12 cellular contexts compared by ENCODE assay signal in the genomic region with DNA sequence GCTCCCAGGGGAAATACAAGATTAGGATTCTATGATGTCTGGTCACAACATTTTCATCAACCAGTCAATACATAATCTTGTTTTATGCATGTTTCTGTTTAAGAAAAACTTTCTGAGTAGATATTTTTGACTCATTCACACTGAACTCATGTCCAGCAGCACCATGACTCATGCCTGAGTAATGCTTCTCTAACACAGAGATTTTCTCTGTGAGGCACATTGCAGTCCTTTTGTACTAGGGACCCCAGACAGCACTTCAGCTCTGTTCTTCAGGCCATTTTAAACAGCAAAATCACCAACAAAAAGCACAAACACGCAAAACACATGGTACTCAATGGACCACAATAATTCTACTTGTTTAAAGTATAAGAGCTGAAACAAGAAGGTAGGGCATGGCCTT.
DNase-seq lines count a peak whose midpoint lies in the region; ATAC-seq and TF ChIP-seq lines count a peak whose summit lies in the region.
"Had no signal": no experiment of that assay in that cellular context is flagged by ENCODE, and none has a peak within 500 bp of the region (broad histone marks: within the 10 kb centered on the region; RNA-seq: fewer than 3 reads in every experiment).

No MANE protein-coding gene starts in this region.

- H2AK5ac ChIP-seq in trophoblast cell (ENCODE audit: low read length), result no peak overlapping the region

- ATAC-seq in HG03159 (IDR thresholded peaks at IDR 0.05; ENCODE audit: unreplicated experiment), result no peak

- H3K23ac ChIP-seq in trophoblast cell (ENCODE audit: low read length), result no peak overlapping the region

- no peaks in the 10 kb centered on the region for H3K9me3 ChIP-seq in trophoblast cell (ENCODE audit: insufficient read depth, low read depth, low read length)
- H3K9me3 ChIP-seq: upper lobe of left lung had no signal

- H3K4me3 ChIP-seq in trophoblast cell (ENCODE audit: low read depth, low read length) (no peak overlapping the region), dorsolateral prefrontal cortex (no peak overlapping the region)
- H3K4me3 ChIP-seq: esophagus muscularis mucosa, upper lobe of left lung had no signal

- H3K4me1 ChIP-seq in trophoblast cell (ENCODE audit: control insufficient read depth in 1 of 2, insufficient read depth in 2 of 2, low read length in 2 of 2), result no peaks in the 10 kb centered on the region
- H3K4me1 ChIP-seq: esophagus muscularis mucosa, upper lobe of left lung had no signal

- no peak overlapping the region for H3K14ac ChIP-seq in trophoblast cell (ENCODE audit: low read length)

- H4K12ac ChIP-seq in trophoblast cell (ENCODE audit: low read depth, low read length), result no peak overlapping the region

- H3K79me1 ChIP-seq in trophoblast cell (ENCODE audit: low read length), result no peaks in the 10 kb centered on the region

- no peak overlapping the region for H4K8ac ChIP-seq in trophoblast cell (ENCODE audit: low read depth, low read length)

- no peak overlapping the region for H3K4me2 ChIP-seq in trophoblast cell (ENCODE audit: low read length)

- no peak overlapping the region for H2AFZ ChIP-seq in trophoblast cell (ENCODE audit: insufficient read depth, low read length, poor library complexity)

- no peaks in the 10 kb centered on the region for H3K27me3 ChIP-seq in trophoblast cell (ENCODE audit: insufficient read depth, low read length)
- H3K27me3 ChIP-seq in dorsolateral prefrontal cortex, result peaks cover 0 to 11% (median 0%) of the 10 kb centered on the region in 45 donors
- H3K27me3 ChIP-seq: esophagus muscularis mucosa, upper lobe of left lung had no signal

- POLR2A ChIA-PET in RWPE1 (lab: Yijun Ruan, JAX; ENCODE audit: low non-redundant PET), result no interaction called here

- TF ChIP-seq CTCF in RWPE1 (conservative IDR thresholded peaks at IDR 0.05; ENCODE audit: low read depth) (no peak), dorsolateral prefrontal cortex (IDR thresholded peaks at IDR 0.05 in 54 of 56, conservative IDR thresholded peaks at IDR 0.05 in 2 of 56; ENCODE audit: low read depth in 1 of 56, partially characterized antibody in 56 of 56) (no peak)

- no peak overlapping the region for H2BK5ac ChIP-seq in trophoblast cell (ENCODE audit: low read depth, low read length, poor library complexity)

- no peaks in the 10 kb centered on the region for H3K36me3 ChIP-seq in trophoblast cell (ENCODE audit: control insufficient read depth in 1 of 2, insufficient read depth in 2 of 2, low read length in 2 of 2)
- H3K36me3 ChIP-seq: esophagus muscularis mucosa, upper lobe of left lung had no signal

- WGBS in trophoblast cell (ENCODE audit: extremely low coverage, insufficient coverage, insufficient read length), result no CpG with 5 or more reads among the region's 1 CpG

- no peak overlapping the region for H3K4ac ChIP-seq in trophoblast cell (ENCODE audit: low read depth, low read length)

- DNase-seq in ELF-1 (ENCODE audit: low read depth, low spot score) (peak; percentile 12), RWPE1 (ENCODE audit: low spot score) (peak; percentile 37), fibroblast of gingiva (ENCODE audit: low read depth) (peak; percentile 68), trophoblast cell (peak; percentile 14 to 39), GM19240 (ENCODE audit: insufficient read length, low spot score) (no peak), cerebellar cortex (ENCODE audit: low spot score) (no peak), dorsolateral prefrontal cortex (no peak)
- DNase-seq: DMS79 treated with DMSO at 0.1 percent for 48 hours, NCI-H2227 treated with DMSO at 0.1 percent for 48 hours, upper lobe of left lung had no signal

- H3K79me2 ChIP-seq in trophoblast cell (ENCODE audit: control insufficient read depth, insufficient read depth, low read length, poor library complexity), result no peaks in the 10 kb centered on the region

- no peak overlapping the region for H4K91ac ChIP-seq in trophoblast cell (ENCODE audit: low read depth, low read length)

- no peak overlapping the region for H2BK12ac ChIP-seq in trophoblast cell (ENCODE audit: low read length)

- H3K27ac ChIP-seq in RWPE1 (no peak overlapping the region), trophoblast cell (ENCODE audit: low read depth, low read length) (peak overlapping the region; percentile 79), dorsolateral prefrontal cortex (no peak overlapping the region)
- H3K27ac ChIP-seq: esophagus muscularis mucosa, upper lobe of left lung had no signal

- intact Hi-C loops in dorsolateral prefrontal cortex (cut with DNase I), result no loop called here

- H3K9ac ChIP-seq in trophoblast cell (ENCODE audit: low read length), result no peak overlapping the region

- CTCF ChIA-PET in RWPE1 (lab: Yijun Ruan, JAX), result interaction anchor here (1.6 kb wide), 1 partner anchor 286 kb away, joined by 5 read pairs; no protein-coding TSS in a partner anchor

- no peak overlapping the region for H3K18ac ChIP-seq in trophoblast cell (ENCODE audit: low read length)

- H2BK120ac ChIP-seq in trophoblast cell (ENCODE audit: insufficient read depth, low read length, poor library complexity), result no peak overlapping the region

Comparison
In these comparisons a context has a peak if more than half of its experiments do, and no peak if none do; other contexts are left out.
1. DNase-seq: peak in ELF-1 (single experiment), RWPE1 (single experiment), fibroblast of gingiva (single experiment) and trophoblast cell (2 of 2); none in GM19240 (single experiment), cerebellar cortex (single experiment) and dorsolateral prefrontal cortex (0 of 10).